ENCODE assay signal across 1 cellular context in genomic region chr10:45997994-45998763, GRCh38.
TF ChIP-seq lines count a peak whose summit lies in the region.

No MANE protein-coding gene starts in this region.

TF ChIP-seq in GM23338, 12 proteins besides CTCF, POLR2A, EP300 and RAD21 (continued from another document):
- TF ChIP-seq, protein P1, sequence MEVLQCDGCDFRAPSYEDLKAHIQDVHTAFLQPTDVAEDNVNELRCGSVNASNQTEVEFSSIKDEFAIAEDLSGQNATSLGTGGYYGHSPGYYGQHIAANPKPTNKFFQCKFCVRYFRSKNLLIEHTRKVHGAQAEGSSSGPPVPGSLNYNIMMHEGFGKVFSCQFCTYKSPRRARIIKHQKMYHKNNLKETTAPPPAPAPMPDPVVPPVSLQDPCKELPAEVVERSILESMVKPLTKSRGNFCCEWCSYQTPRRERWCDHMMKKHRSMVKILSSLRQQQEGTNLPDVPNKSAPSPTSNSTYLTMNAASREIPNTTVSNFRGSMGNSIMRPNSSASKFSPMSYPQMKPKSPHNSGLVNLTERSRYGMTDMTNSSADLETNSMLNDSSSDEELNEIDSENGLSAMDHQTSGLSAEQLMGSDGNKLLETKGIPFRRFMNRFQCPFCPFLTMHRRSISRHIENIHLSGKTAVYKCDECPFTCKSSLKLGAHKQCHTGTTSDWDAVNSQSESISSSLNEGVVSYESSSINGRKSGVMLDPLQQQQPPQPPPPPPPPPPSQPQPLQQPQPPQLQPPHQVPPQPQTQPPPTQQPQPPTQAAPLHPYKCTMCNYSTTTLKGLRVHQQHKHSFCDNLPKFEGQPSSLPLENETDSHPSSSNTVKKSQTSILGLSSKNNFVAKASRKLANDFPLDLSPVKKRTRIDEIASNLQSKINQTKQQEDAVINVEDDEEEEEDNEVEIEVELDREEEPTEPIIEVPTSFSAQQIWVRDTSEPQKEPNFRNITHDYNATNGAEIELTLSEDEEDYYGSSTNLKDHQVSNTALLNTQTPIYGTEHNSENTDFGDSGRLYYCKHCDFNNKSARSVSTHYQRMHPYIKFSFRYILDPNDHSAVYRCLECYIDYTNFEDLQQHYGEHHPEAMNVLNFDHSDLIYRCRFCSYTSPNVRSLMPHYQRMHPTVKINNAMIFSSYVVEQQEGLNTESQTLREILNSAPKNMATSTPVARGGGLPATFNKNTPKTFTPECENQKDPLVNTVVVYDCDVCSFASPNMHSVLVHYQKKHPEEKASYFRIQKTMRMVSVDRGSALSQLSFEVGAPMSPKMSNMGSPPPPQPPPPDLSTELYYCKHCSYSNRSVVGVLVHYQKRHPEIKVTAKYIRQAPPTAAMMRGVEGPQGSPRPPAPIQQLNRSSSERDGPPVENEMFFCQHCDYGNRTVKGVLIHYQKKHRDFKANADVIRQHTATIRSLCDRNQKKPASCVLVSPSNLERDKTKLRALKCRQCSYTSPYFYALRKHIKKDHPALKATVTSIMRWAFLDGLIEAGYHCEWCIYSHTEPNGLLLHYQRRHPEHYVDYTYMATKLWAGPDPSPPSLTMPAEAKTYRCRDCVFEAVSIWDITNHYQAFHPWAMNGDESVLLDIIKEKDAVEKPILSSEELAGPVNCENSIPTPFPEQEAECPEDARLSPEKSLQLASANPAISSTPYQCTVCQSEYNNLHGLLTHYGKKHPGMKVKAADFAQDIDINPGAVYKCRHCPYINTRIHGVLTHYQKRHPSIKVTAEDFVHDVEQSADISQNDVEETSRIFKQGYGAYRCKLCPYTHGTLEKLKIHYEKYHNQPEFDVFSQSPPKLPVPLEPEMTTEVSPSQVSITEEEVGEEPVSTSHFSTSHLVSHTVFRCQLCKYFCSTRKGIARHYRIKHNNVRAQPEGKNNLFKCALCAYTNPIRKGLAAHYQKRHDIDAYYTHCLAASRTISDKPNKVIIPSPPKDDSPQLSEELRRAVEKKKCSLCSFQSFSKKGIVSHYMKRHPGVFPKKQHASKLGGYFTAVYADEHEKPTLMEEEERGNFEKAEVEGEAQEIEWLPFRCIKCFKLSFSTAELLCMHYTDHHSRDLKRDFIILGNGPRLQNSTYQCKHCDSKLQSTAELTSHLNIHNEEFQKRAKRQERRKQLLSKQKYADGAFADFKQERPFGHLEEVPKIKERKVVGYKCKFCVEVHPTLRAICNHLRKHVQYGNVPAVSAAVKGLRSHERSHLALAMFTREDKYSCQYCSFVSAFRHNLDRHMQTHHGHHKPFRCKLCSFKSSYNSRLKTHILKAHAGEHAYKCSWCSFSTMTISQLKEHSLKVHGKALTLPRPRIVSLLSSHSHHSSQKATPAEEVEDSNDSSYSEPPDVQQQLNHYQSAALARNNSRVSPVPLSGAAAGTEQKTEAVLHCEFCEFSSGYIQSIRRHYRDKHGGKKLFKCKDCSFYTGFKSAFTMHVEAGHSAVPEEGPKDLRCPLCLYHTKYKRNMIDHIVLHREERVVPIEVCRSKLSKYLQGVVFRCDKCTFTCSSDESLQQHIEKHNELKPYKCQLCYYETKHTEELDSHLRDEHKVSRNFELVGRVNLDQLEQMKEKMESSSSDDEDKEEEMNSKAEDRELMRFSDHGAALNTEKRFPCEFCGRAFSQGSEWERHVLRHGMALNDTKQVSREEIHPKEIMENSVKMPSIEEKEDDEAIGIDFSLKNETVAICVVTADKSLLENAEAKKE (CRISPR knock-in tag; IDR thresholded peaks at IDR 0.05): no peak
- no peak for TF ChIP-seq EZH2 (IDR thresholded peaks at IDR 0.05; ENCODE audit: low read depth, unreplicated experiment)
- no peak for TF ChIP-seq STAT1 (IDR thresholded peaks at IDR 0.05; ENCODE audit: unreplicated experiment)
- no peak for TF ChIP-seq POLR2AphosphoS5 (IDR thresholded peaks at IDR 0.05; ENCODE audit: low read depth)
- no peak for TF ChIP-seq CREB1 (CRISPR knock-in tag; IDR thresholded peaks at IDR 0.05; ENCODE audit: low read depth)
- TF ChIP-seq EZH2phosphoT487 (IDR thresholded peaks at IDR 0.05; ENCODE audit: unreplicated experiment): no peak
- TF ChIP-seq REST (IDR thresholded peaks at IDR 0.05; ENCODE audit: unreplicated experiment): no peak
